ENCODE assay signal across 1 cellular context in genomic region chr3:8662594-8662993, GRCh38.
A peak's percentile ranks its signal among the peaks of the same experiment; 100 is the strongest.
TF ChIP-seq lines count a peak whose summit lies in the region.

No MANE protein-coding gene starts in this region.

TF ChIP-seq in SK-N-SH, 30 proteins besides CTCF, POLR2A, EP300 and RAD21 (continued from another document):
- TF ChIP-seq REST (IDR thresholded peaks at IDR 0.05; ENCODE audit: low read depth, low read length), result no peak
- peak; percentile 47; the same call in 1 of the 2 replicates for TF ChIP-seq GATA2 (CRISPR knock-in tag; IDR thresholded peaks at IDR 0.05)
- TF ChIP-seq MXI1 (IDR thresholded peaks at IDR 0.05; ENCODE audit: low read depth, low read length), result peak; percentile 88
